16 cellular contexts compared by ENCODE assay signal in genomic region chrX:150036181-150036580, GRCh38.
DNase-seq lines count a peak whose midpoint lies in the region; ATAC-seq and TF ChIP-seq lines count a peak whose summit lies in the region.
"Had no signal": no experiment of that assay in that cellular context is flagged by ENCODE, and none has a peak within 500 bp of the region (broad histone marks: within the 10 kb centered on the region; RNA-seq: fewer than 3 reads in every experiment).

No MANE protein-coding gene starts in this region.

- H3K36me3 Mint-ChIP-seq in CD4-positive, alpha-beta memory T cell: no peaks in the 10 kb centered on the region

- H3K4me1 ChIP-seq in osteoblast (ENCODE audit: insufficient read depth, low read length) (peaks cover 18% of the 10 kb centered on the region), left lung (no peaks in the 10 kb centered on the region)
- no peaks in the 10 kb centered on the region for H3K4me1 ChIP-seq in CD4-positive, alpha-beta memory T cell (ENCODE audit: insufficient read depth, low read length)

- no peak for ATAC-seq in left lung
- ATAC-seq: sciatic nerve had no signal

- H3K27ac ChIP-seq in osteoblast (ENCODE audit: low read depth, low read length): peak overlapping the region; percentile 91
- no peak overlapping the region for H3K27ac ChIP-seq in left lung
- H3K27ac ChIP-seq in CD4-positive, alpha-beta memory T cell (ENCODE audit: low read depth, low read length): no peak overlapping the region
- H3K27ac ChIP-seq: HL-60 had no signal

- H3K9me3 ChIP-seq in osteoblast (ENCODE audit: low read depth, low read length): peaks cover 3% of the 10 kb centered on the region
- peaks cover 0 to 4% of the 10 kb centered on the region in 2 donors for H3K9me3 ChIP-seq in left lung
- no peaks in the 10 kb centered on the region for H3K9me3 ChIP-seq in CD4-positive, alpha-beta memory T cell (ENCODE audit: control insufficient read depth in 1 of 2, low read length in 2 of 2)

- no peak overlapping the region for H3K4me3 ChIP-seq in osteoblast (ENCODE audit: insufficient read depth, low read length)
- no peak overlapping the region for H3K4me3 ChIP-seq in left lung
- H3K4me3 ChIP-seq in CD4-positive, alpha-beta memory T cell (ENCODE audit: low read length in 2 of 2): no peak overlapping the region

- peaks cover 0 to 2% (median 0%) of the 10 kb centered on the region in 4 donors for H3K4me1 Mint-ChIP-seq in CD4-positive, alpha-beta memory T cell

- intact Hi-C loops in left lung (cut with DNase I): no loop called here
- intact Hi-C loops in CD4-positive, alpha-beta memory T cell (cut with micrococcal nuclease): no loop called here

- H3K27me3 ChIP-seq in osteoblast (ENCODE audit: insufficient read depth, low read length) (no peaks in the 10 kb centered on the region), left lung (no peaks in the 10 kb centered on the region)
- no peaks in the 10 kb centered on the region for H3K27me3 ChIP-seq in CD4-positive, alpha-beta memory T cell (ENCODE audit: insufficient read depth, low read length)

- H3K4me3 Mint-ChIP-seq in CD4-positive, alpha-beta memory T cell: no peak overlapping the region
- H3K4me3 Mint-ChIP-seq: H9 had no signal

- H2AFZ ChIP-seq in osteoblast (ENCODE audit: low read length): no peak overlapping the region

- DNase-seq in Daoy (ENCODE audit: low read depth) (peak; percentile 68), NCI-H446 (lab: John Stamatoyannopoulos, UW) (peak; percentile 6 to 55), dedifferentiated amniotic fluid mesenchymal stem cell (ENCODE audit: extremely low spot score) (peak; percentile 57), osteoblast (ENCODE audit: insufficient read length, low spot score, missing footprints) (peak; percentile 27), left lung (no peak), NCI-H1436 treated with DMSO at 0.1 percent for 48 hours (lab: John Stamatoyannopoulos, UW) (no peak)
- DNase-seq in stimulated activated CD4-positive, alpha-beta T cell treated with anti-CD3 and anti-CD28 coated beads, Interleukin-2, amount 100 ng/mL, for 24 hours: no peak
- no peak for DNase-seq in CD4-positive, alpha-beta memory T cell
- DNase-seq: DMS79 treated with DMSO at 0.1 percent for 48 hours, foreskin melanocyte, H9, mesendoderm, NCI-H2029 treated with DMSO at 0.1 percent for 48 hours, SIG-M5 had no signal

- no peaks in the 10 kb centered on the region for H4K20me1 ChIP-seq in osteoblast (ENCODE audit: insufficient read depth, low read length)

- H3K27ac Mint-ChIP-seq in CD4-positive, alpha-beta memory T cell: no peak overlapping the region
- H3K27ac Mint-ChIP-seq: H9 had no signal

- H3K27me3 Mint-ChIP-seq in CD4-positive, alpha-beta memory T cell: peaks cover 0 to 2% of the 10 kb centered on the region in 2 donors

- CTCF ChIA-PET in CD4-positive, alpha-beta memory T cell (lab: Charles Lee; ENCODE audit: partially characterized antibody): no interaction called here

- no peak for TF ChIP-seq CTCF in osteoblast (IDR thresholded peaks at IDR 0.05; ENCODE audit: extremely low read depth, low read depth, low read length)
- no peak for TF ChIP-seq CTCF in left lung (IDR thresholded peaks at IDR 0.05)

- H3K4me2 ChIP-seq in osteoblast (ENCODE audit: insufficient read depth, low read length): peak overlapping the region; percentile 1

- H3K36me3 ChIP-seq in osteoblast (ENCODE audit: insufficient read depth, low read length) (no peaks in the 10 kb centered on the region), left lung (no peaks in the 10 kb centered on the region)
- no peaks in the 10 kb centered on the region for H3K36me3 ChIP-seq in CD4-positive, alpha-beta memory T cell (ENCODE audit: insufficient read depth, low read length)

- no peaks in the 10 kb centered on the region for H3K79me2 ChIP-seq in osteoblast (ENCODE audit: insufficient read depth, low read length)

- H3K9me3 Mint-ChIP-seq in CD4-positive, alpha-beta memory T cell: peaks cover 0 to 19% (median 11%) of the 10 kb centered on the region in 8 donors

- POLR2A ChIA-PET in CD4-positive, alpha-beta memory T cell (lab: Charles Lee; ENCODE audit: partially characterized antibody): no interaction called here

Comparison
In these comparisons a context has a peak if more than half of its experiments do, and no peak if none do; other contexts are left out.
1. DNase-seq: peak in Daoy (single experiment), NCI-H446 (2 of 2), dedifferentiated amniotic fluid mesenchymal stem cell (single experiment) and osteoblast (single experiment); none in stimulated activated CD4-positive, alpha-beta T cell treated with anti-CD3 and anti-CD28 coated beads, Interleukin-2, amount 100 ng/mL, for 24 hours (0 of 2), left lung (0 of 2), NCI-H1436 treated with DMSO at 0.1 percent for 48 hours (single experiment) and CD4-positive, alpha-beta memory T cell (0 of 5).